Comparison of ENCODE assay signal across 30 cellular contexts in the genomic region with DNA sequence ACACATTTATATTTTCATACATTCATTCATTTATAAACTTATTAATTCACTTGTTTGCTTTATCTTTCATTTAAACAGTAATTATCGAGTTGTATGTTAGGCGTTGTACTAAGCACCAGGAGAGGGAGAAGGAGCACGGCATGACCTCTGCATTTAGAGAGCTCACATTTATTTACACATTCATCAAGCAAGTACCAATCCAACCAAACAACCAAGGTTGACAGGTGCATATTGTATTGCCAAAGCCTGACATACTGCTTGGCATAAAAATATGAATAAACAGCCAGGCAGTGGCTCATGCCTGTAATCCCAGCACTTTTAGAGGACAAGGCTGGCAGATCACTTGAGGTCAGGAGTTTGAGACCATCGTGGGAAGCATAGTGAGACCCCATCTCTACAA. TPM values are rescaled to one million over a fixed set of nuclear protein-coding genes. Genes with fewer than 3 reads are reported as not detected.
A peak's percentile ranks its signal among the peaks of the same experiment; 100 is the strongest.
DNase-seq lines count a peak whose midpoint lies in the region; ATAC-seq, FAIRE-seq and TF ChIP-seq lines count a peak whose summit lies in the region.
"Had no signal": no experiment of that assay in that cellular context is flagged by ENCODE, and none has a peak within 500 bp of the region (broad histone marks: within the 10 kb centered on the region; RNA-seq: fewer than 3 reads in every experiment).

No MANE protein-coding gene starts in this region.

- no peak for TF ChIP-seq POLR2A in GM12892 (IDR thresholded peaks at IDR 0.05; ENCODE audit: low read depth, low read length)

- TF ChIP-seq CTCF in omental fat pad (IDR thresholded peaks at IDR 0.05), result no peak

- peak; percentile 51 for FAIRE-seq in GM12892 (lab: Jason Lieb, UNC)
- FAIRE-seq: colon, urothelium cell line had no signal

- no peak for ATAC-seq in omental fat pad (ENCODE audit: low FRiP score)
- ATAC-seq: activated CD8-positive, alpha-beta memory T cell treated with anti-CD3 and anti-CD28 coated beads, Interleukin-2, amount 10 ng/mL, durations not matched to agents 7 days and 5 days; left lobe of liver had no signal

- DNase-seq in DMS153 (lab: John Stamatoyannopoulos, UW) (peak; percentile 66), GM12892 (ENCODE audit: insufficient read length) (no peak), NCI-H2029 treated with DMSO at 0.1 percent for 48 hours (lab: John Stamatoyannopoulos, UW) (peak; percentile 78), SHP77 treated with DMSO at 0.1 percent for 48 hours (lab: John Stamatoyannopoulos, UW) (peak; percentile 25), T1000 (lab: John Stamatoyannopoulos, UW) (no peak), GF-D8 (lab: John Stamatoyannopoulos, UW) (no peak), omental fat pad (ENCODE audit: low spot score) (no peak), NAMALWA (ENCODE audit: low spot score) (no peak)
- DNase-seq: activated CD8-positive, alpha-beta memory T cell treated with anti-CD3 and anti-CD28 coated beads, Interleukin-2, amount 10 ng/mL, durations not matched to agents 7 days and 5 days; activated naive CD4-positive, alpha-beta T cell treated with anti-CD3 and anti-CD28 coated beads for 36 hours; activated T-cell treated with anti-CD3 and anti-CD28 coated beads, Interleukin-2, amount 50 U/mL, for 48 hours; amniotic stem cell; brain microvascular endothelial cell; Calu3; effector CD4-positive, alpha-beta T cell; H9; IMR-90; mesenchymal stem cell; NCI-H1436; NCI-H226; Peyer's patch; stimulated activated CD4-positive, alpha-beta T cell treated with anti-CD3 and anti-CD28 coated beads, Interleukin-4, amount 100 ng/mL, for 4 hours; stimulated activated naive CD4-positive, alpha-beta T cell; SW 1271; testis had no signal

RNA-seq across cellular contexts. Expression of a gene that starts 37.0 kb away (rescaled TPM):
- 5.8 TPM for polyA plus RNA-seq in GM12892 (2012; ENCODE audit: missing spikeins)
- not detected for total RNA-seq in omental fat pad
- total RNA-seq: activated naive CD4-positive, alpha-beta T cell treated with anti-CD3 and anti-CD28 coated beads for 36 hours; Calu3; H9; IMR-90; left lobe of liver; myocyte; prostate gland had no signal
- polyA plus RNA-seq: IMR-90 had no signal

Comparison
In these comparisons a context has a peak if more than half of its experiments do, and no peak if none do; other contexts are left out.
1. DNase-seq: peak in DMS153 (single experiment), NCI-H2029 treated with DMSO at 0.1 percent for 48 hours (single experiment) and SHP77 treated with DMSO at 0.1 percent for 48 hours (single experiment); none in GM12892 (single experiment), T1000 (single experiment), GF-D8 (single experiment), omental fat pad (single experiment) and NAMALWA (single experiment).